Comparison of ENCODE assay signal across 15 cellular contexts in genomic region chr2:212145111-212145510, GRCh38.
DNase-seq lines count a peak whose midpoint lies in the region; ATAC-seq and TF ChIP-seq lines count a peak whose summit lies in the region.
"Had no signal": no experiment of that assay in that cellular context is flagged by ENCODE, and none has a peak within 500 bp of the region (broad histone marks: within the 10 kb centered on the region; RNA-seq: fewer than 3 reads in every experiment).

No MANE protein-coding gene starts in this region.

- no peaks in the 10 kb centered on the region for H3K9me3 ChIP-seq in left lung
- H3K9me3 ChIP-seq: testis had no signal

- no peak overlapping the region for H3K27ac ChIP-seq in left lung
- H3K27ac ChIP-seq: testis had no signal

- no peak for TF ChIP-seq CTCF in AG10803 (conservative IDR thresholded peaks at IDR 0.05; ENCODE audit: low read length)
- TF ChIP-seq CTCF in cardiac fibroblast (IDR thresholded peaks at IDR 0.05; ENCODE audit: low read depth, low read length): no peak
- TF ChIP-seq CTCF in left lung (IDR thresholded peaks at IDR 0.05): no peak

- no peak overlapping the region for H3K4me3 ChIP-seq in AG10803 (ENCODE audit: low read length)
- no peak overlapping the region for H3K4me3 ChIP-seq in cardiac fibroblast (replicated peaks in 1 of 2; ENCODE audit: low read depth in 2 of 2, low read length in 2 of 2)
- H3K4me3 ChIP-seq in left lung: no peak overlapping the region
- H3K4me3 ChIP-seq: testis had no signal

- intact Hi-C loops in left lung (cut with DNase I) (no loop called here), sciatic nerve (cut with DNase I) (no loop called here)

- no peaks in the 10 kb centered on the region for H3K36me3 ChIP-seq in left lung

- no peaks in the 10 kb centered on the region for H3K27me3 ChIP-seq in left lung
- H3K27me3 ChIP-seq: testis had no signal

- ATAC-seq in left lung: peak; percentile 91
- no peak for ATAC-seq in sciatic nerve
- no peak for ATAC-seq in GM21619 (IDR thresholded peaks at IDR 0.05; ENCODE audit: unreplicated experiment)

- H3K4me1 ChIP-seq in left lung: no peaks in the 10 kb centered on the region
- H3K4me1 ChIP-seq: testis had no signal

- peak; percentile 18 for DNase-seq in AG10803 (ENCODE audit: low read depth)
- peak; percentile 21 for DNase-seq in M059J (ENCODE audit: low read depth)
- peak; percentile 22 to 75 for DNase-seq in cardiac fibroblast (ENCODE audit: low read depth in 2 of 2)
- no peak for DNase-seq in left lung
- DNase-seq in sciatic nerve (ENCODE audit: low spot score): no peak
- no peak for DNase-seq in activated CD4-positive, CD25-positive, alpha-beta regulatory T cell (lab: John Stamatoyannopoulos, UW)
- no peak for DNase-seq in epidermal melanocyte (ENCODE audit: insufficient read length, low spot score)
- DNase-seq: activated CD4-positive, alpha-beta T cell treated with anti-CD3 and anti-CD28 coated beads, Interleukin-2, amount 50 U/mL, for 1 hour; DND-41; kidney; NCI-H1694; NCI-H524 treated with DMSO at 0.1 percent for 48 hours; T-helper 2 cell; testis had no signal

Comparison
In these comparisons a context has a peak if more than half of its experiments do, and no peak if none do; other contexts are left out.
1. DNase-seq: peak in AG10803 (single experiment), M059J (single experiment) and cardiac fibroblast (2 of 2); none in left lung (0 of 2), sciatic nerve (single experiment), activated CD4-positive, CD25-positive, alpha-beta regulatory T cell (0 of 4) and epidermal melanocyte (single experiment).